ENCODE assay signal across 8 cellular contexts in the genomic region with DNA sequence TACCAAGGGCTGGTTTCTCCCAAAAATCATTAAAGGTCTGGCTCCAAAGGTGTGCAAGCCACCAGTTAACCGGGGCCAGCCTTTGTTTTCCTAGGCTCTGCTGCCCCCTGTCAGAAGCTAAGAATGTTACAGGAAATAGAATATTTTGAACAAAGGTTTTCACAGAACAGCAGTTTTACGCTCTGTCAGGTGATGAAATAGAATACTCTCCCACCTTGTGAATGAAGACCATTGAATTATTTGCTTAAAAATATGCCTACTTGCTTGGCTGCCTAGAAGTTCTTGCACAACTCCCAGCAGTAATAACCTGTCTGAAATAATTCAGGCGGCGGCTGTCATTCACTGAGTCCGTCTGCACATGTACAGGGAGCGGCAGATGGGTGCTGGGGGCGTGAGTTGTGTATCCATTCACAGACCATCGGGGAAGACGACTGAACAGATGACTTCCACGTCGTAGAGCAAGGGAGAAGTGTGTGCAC. TPM values are rescaled to one million over a fixed set of nuclear protein-coding genes. Genes with fewer than 3 reads are reported as not detected.
DNase-seq lines count a peak whose midpoint lies in the region; ATAC-seq and TF ChIP-seq lines count a peak whose summit lies in the region.

No MANE protein-coding gene starts in this region.

- no peak overlapping the region for H3K4ac ChIP-seq in neuronal stem cell (ENCODE audit: low read length)

- no peak overlapping the region for H3K4me3 Mint-ChIP-seq in activated T-cell treated with anti-CD3 and anti-CD28 coated beads, Interleukin-2, amount 50 U/mL, for 4 hours

- ATAC-seq in activated T-cell treated with anti-CD3 and anti-CD28 coated beads, Interleukin-2, amount 50 U/mL, for 4 hours = peak; percentile 69 to 79
- ATAC-seq in HG02852 (IDR thresholded peaks at IDR 0.05; ENCODE audit: unreplicated experiment) = no peak

- WGBS in neuronal stem cell (ENCODE audit: extremely low coverage in 2 of 2, insufficient read length in 2 of 2, insufficient replicate concordance in 1 of 2), 2 donors = no CpG with 5 or more reads among the region's 11 CpGs

- no peaks in the 10 kb centered on the region for H3K27me3 ChIP-seq in OCI-LY3 (ENCODE audit: low read depth, low read length)
- no peaks in the 10 kb centered on the region for H3K27me3 ChIP-seq in fibroblast of lung (ENCODE audit: control insufficient read depth, insufficient read depth, low read length)
- H3K27me3 ChIP-seq in neuronal stem cell (ENCODE audit: control insufficient read depth in 3 of 3, insufficient read depth in 3 of 3, low read depth in 1 of 3, low read length in 3 of 3) = peaks cover 0 to 2% (median 0%) of the 10 kb centered on the region in 3 experiments

- peak; percentile 79 for DNase-seq in DMS153 treated with DMSO at 0.1 percent for 48 hours (lab: John Stamatoyannopoulos, UW; ENCODE audit: unreplicated experiment)
- peak; percentile 69 for DNase-seq in HT-29 (ENCODE audit: low spot score)
- peak; percentile 63 for DNase-seq in activated T-cell treated with anti-CD3 and anti-CD28 coated beads, Interleukin-2, amount 50 U/mL, for 4 hours
- peak; percentile 34 to 44 for DNase-seq in fibroblast of lung (ENCODE audit: low read depth in 2 of 2)
- peak; percentile 59 for DNase-seq in neuronal stem cell (ENCODE audit: low spot score)
- DNase-seq in substantia nigra (lab: John Stamatoyannopoulos, UW) = peak in 26 of 49 donors; percentile 1 to 41 (median 16)

- H3K23ac ChIP-seq in neuronal stem cell (ENCODE audit: low read depth, low read length, poor library complexity) = no peak overlapping the region

- H2AK5ac ChIP-seq in neuronal stem cell (ENCODE audit: low read depth, low read length) = no peak overlapping the region

- no peak overlapping the region for H2BK120ac ChIP-seq in neuronal stem cell (ENCODE audit: low read depth, low read length)

- peaks cover 25% of the 10 kb centered on the region for H3K4me1 ChIP-seq in OCI-LY3 (ENCODE audit: low read length)
- H3K4me1 ChIP-seq in fibroblast of lung (ENCODE audit: control insufficient read depth, extremely low read depth, insufficient read depth, low read length) = peaks cover 6% of the 10 kb centered on the region
- peaks cover 2 to 8% of the 10 kb centered on the region in 2 donors for H3K4me1 ChIP-seq in neuronal stem cell (ENCODE audit: control insufficient read depth in 2 of 2, insufficient read depth in 1 of 2, low read depth in 1 of 2, low read length in 2 of 2)

- H3K79me2 ChIP-seq in OCI-LY3 (ENCODE audit: low read length) (no peaks in the 10 kb centered on the region), fibroblast of lung (ENCODE audit: control insufficient read depth, insufficient read depth, low read length) (no peaks in the 10 kb centered on the region)

- H3K4me2 ChIP-seq in OCI-LY3 (ENCODE audit: low read length) (0 out of 2 replicates have a peak overlapping the region, but pooled peaks have one; percentile 72), fibroblast of lung (ENCODE audit: extremely low read depth, insufficient read depth, low read length) (peak overlapping the region; percentile 71), neuronal stem cell (ENCODE audit: insufficient read depth, low read length, poor library complexity, severe bottlenecking) (no peak overlapping the region)

- no peaks in the 10 kb centered on the region for H3K36me3 Mint-ChIP-seq in activated T-cell treated with anti-CD3 and anti-CD28 coated beads, Interleukin-2, amount 50 U/mL, for 4 hours (ENCODE audit: insufficient read depth)

- no peak overlapping the region for H3K27ac ChIP-seq in OCI-LY3 (ENCODE audit: low read length)
- H3K27ac ChIP-seq in fibroblast of lung (ENCODE audit: insufficient read depth, low read length) = no peak overlapping the region
- no peak overlapping the region for H3K27ac ChIP-seq in neuronal stem cell (replicated peaks; ENCODE audit: low read length)
- no peak overlapping the region for H3K27ac ChIP-seq in substantia nigra (ENCODE audit: low read depth, low read length, poor library complexity, severe bottlenecking)

- no peaks in the 10 kb centered on the region for H3K9me3 ChIP-seq in OCI-LY3 (ENCODE audit: insufficient read depth, low read length)
- H3K9me3 ChIP-seq in fibroblast of lung (ENCODE audit: control insufficient read depth, insufficient read depth, low read depth, low read length) = no peaks in the 10 kb centered on the region
- no peaks in the 10 kb centered on the region for H3K9me3 ChIP-seq in neuronal stem cell (replicated peaks in 1 of 2; ENCODE audit: control insufficient read depth in 2 of 2, insufficient read depth in 1 of 2, low read depth in 1 of 2, low read length in 2 of 2)

- H3K36me3 ChIP-seq in OCI-LY3 (replicated peaks; ENCODE audit: low read depth, low read length) = no peaks in the 10 kb centered on the region
- H3K36me3 ChIP-seq in fibroblast of lung (ENCODE audit: control insufficient read depth, insufficient read depth, low read length) = no peaks in the 10 kb centered on the region
- H3K36me3 ChIP-seq in neuronal stem cell (replicated peaks in 1 of 2; ENCODE audit: control insufficient read depth in 2 of 2, insufficient read depth in 2 of 2, low read length in 2 of 2) = no peaks in the 10 kb centered on the region

- H3K14ac ChIP-seq in neuronal stem cell (ENCODE audit: low read length) = no peak overlapping the region

- H2AFZ ChIP-seq in OCI-LY3 (ENCODE audit: low read depth, low read length) (0 out of 2 replicates have a peak overlapping the region, but pooled peaks have one; percentile 4), fibroblast of lung (ENCODE audit: low read length) (peak overlapping the region; percentile 49), neuronal stem cell (ENCODE audit: low read length) (peak overlapping the region; percentile 77)

- no peak overlapping the region for H2BK15ac ChIP-seq in neuronal stem cell (ENCODE audit: low read length)

- H4K91ac ChIP-seq in neuronal stem cell (ENCODE audit: low read depth, low read length, poor library complexity) = no peak overlapping the region

- no peaks in the 10 kb centered on the region for H3K9me3 Mint-ChIP-seq in activated T-cell treated with anti-CD3 and anti-CD28 coated beads, Interleukin-2, amount 50 U/mL, for 4 hours

- H2BK12ac ChIP-seq in neuronal stem cell (ENCODE audit: low read length) = no peak overlapping the region

- no peak overlapping the region for H3K18ac ChIP-seq in neuronal stem cell (ENCODE audit: low read length)

- H4K8ac ChIP-seq in neuronal stem cell (ENCODE audit: low read depth, low read length) = no peak overlapping the region

- TF ChIP-seq CTCF in OCI-LY3 (IDR thresholded peaks at IDR 0.05; ENCODE audit: low read depth, low read length) (peak; percentile 88), fibroblast of lung (conservative IDR thresholded peaks at IDR 0.05 in 1 of 2, IDR thresholded peaks at IDR 0.05 in 1 of 2; ENCODE audit: low read depth in 1 of 2, low read length in 2 of 2) (peak; percentile 75 to 84)

- H3K79me1 ChIP-seq in neuronal stem cell (ENCODE audit: low read depth, low read length) = no peaks in the 10 kb centered on the region

- H4K20me1 ChIP-seq in OCI-LY3 (ENCODE audit: insufficient read depth, low read length) = no peaks in the 10 kb centered on the region
- H4K20me1 ChIP-seq in fibroblast of lung (ENCODE audit: control insufficient read depth, extremely low read depth, insufficient read depth, low read length) = no peaks in the 10 kb centered on the region

- peaks cover 9% of the 10 kb centered on the region for H3K4me1 Mint-ChIP-seq in activated T-cell treated with anti-CD3 and anti-CD28 coated beads, Interleukin-2, amount 50 U/mL, for 4 hours (ENCODE audit: low read depth)

- H3K4me3 ChIP-seq in OCI-LY3 (ENCODE audit: low read length) (no peak overlapping the region), fibroblast of lung (replicated peaks in 1 of 4; ENCODE audit: control extremely low read depth in 1 of 4, insufficient read depth in 1 of 4, low read depth in 3 of 4, low read length in 4 of 4) (no peak overlapping the region), neuronal stem cell (ENCODE audit: low read length in 2 of 2) (no peak overlapping the region)

- H3K9ac ChIP-seq in OCI-LY3 (ENCODE audit: low read length) (no peak overlapping the region), fibroblast of lung (ENCODE audit: insufficient read depth, low read length) (no peak overlapping the region), neuronal stem cell (ENCODE audit: low read depth, low read length, poor library complexity) (no peak overlapping the region)

- H2BK5ac ChIP-seq in neuronal stem cell (ENCODE audit: low read length) = no peak overlapping the region

- no peaks in the 10 kb centered on the region for H3K27me3 Mint-ChIP-seq in activated T-cell treated with anti-CD3 and anti-CD28 coated beads, Interleukin-2, amount 50 U/mL, for 4 hours (ENCODE audit: low read depth)

RNA-seq across cellular contexts. Expression of gene SF3B1, which starts 56.3 kb away (rescaled TPM):
- 92.5 and 95.8 TPM in 2 replicates for total RNA-seq in HT-29 (2014; rRNA removed; shearing (Covaris generic))
- total RNA-seq in activated T-cell treated with anti-CD3 and anti-CD28 coated beads, Interleukin-2, amount 50 U/mL, for 4 hours = 100 to 1,000 TPM; 242 to 249 (median 243) TPM
- total RNA-seq in fibroblast of lung = 152 and 195 TPM in 2 replicates
- polyA plus RNA-seq in fibroblast of lung = 425 and 509 TPM in 2 replicates
- polyA plus RNA-seq in fibroblast of lung (2012) = 163 and 191 TPM in 2 replicates
- 120 and 143 TPM in 2 replicates for polyA minus RNA-seq in fibroblast of lung (ENCODE audit: low replicate concordance)
- polyA plus RNA-seq in neuronal stem cell (2013, experiment 1 of 2) = 176 TPM
- polyA plus RNA-seq in neuronal stem cell (2013, experiment 2 of 2) = 171 TPM

Comparison
In these comparisons a context has a peak if more than half of its experiments do, and no peak if none do; other contexts are left out.
1. DNase-seq: peak in every context shown above with its lines; median percentile 79 in DMS153 treated with DMSO at 0.1 percent for 48 hours; 69 in HT-29; 63 in activated T-cell treated with anti-CD3 and anti-CD28 coated beads, Interleukin-2, amount 50 U/mL, for 4 hours; 59 in neuronal stem cell; 39 in fibroblast of lung; 16 in substantia nigra.
2. H2AFZ ChIP-seq: peak in every context shown above with its lines; median percentile 77 in neuronal stem cell; 49 in fibroblast of lung; 4 in OCI-LY3.